ENCODE assay signal across 8 cellular contexts in the genomic region with DNA sequence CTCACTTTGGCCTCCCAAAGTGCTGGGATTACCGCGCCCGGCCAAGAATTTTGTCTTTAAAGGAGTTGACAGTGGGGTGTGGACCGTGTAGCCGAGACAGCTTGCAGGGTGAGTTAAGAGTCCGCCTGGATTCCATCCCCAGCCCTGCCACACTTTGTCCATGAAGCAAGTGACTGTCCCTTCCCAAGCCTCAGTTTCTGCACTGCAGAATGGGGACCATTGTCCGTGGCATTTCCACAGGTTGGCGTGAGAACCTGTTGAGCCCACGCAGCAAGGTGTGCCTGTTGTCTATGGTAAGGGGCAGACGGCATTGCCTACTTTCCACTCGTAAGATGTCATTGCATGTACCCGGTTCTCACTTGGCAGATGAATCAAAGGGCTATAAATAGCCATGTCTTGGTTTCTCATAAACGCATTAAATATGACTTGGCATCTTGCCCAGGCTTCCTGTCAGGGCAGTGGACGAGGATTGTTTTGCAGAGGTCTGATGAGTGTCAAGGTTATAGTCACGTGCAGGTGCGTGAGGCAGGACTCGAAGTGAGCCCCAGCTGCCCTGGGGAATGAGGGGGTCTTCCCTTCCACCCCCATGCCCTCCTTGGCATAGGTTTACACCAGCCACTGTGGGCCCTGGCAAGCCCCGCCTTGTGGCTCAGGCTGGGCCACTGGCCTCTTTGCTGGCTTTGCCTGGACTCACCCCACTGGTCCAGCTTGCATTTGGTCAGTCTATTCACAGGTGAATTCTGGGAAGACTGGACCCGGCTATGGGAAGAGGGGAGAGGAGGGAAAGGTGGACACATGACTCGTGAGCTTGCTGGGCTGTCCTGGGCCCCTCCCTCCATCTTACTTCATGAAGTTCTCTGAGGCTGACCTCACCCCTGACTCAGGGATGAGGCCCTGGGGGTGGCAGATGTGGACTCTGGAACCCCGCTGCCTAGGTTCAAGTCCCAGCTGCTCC. TPM values are rescaled to one million over a fixed set of nuclear protein-coding genes. Genes with fewer than 3 reads are reported as not detected.
DNase-seq lines count a peak whose midpoint lies in the region; ATAC-seq, FAIRE-seq and TF ChIP-seq lines count a peak whose summit lies in the region.

No MANE protein-coding gene starts in this region.

- CTCF ChIA-PET in activated CD8-positive, alpha-beta T cell treated with anti-CD3 and anti-CD28 coated beads for 36 hours (lab: Charles Lee): interaction anchor here (0.7 to 2.8 kb wide), 3 partner anchors 28 to 72 kb away, joined by 3 to 9 read pairs (median 3); no protein-coding TSS in a partner anchor

- no peak overlapping the region for H2BK12ac ChIP-seq in trophoblast cell (ENCODE audit: low read length)

- H3K36me3 ChIP-seq in endodermal cell (ENCODE audit: control insufficient read depth, insufficient read depth, low read length) (no peaks in the 10 kb centered on the region), trophoblast cell (ENCODE audit: control insufficient read depth in 1 of 2, insufficient read depth in 2 of 2, low read length in 2 of 2) (no peaks in the 10 kb centered on the region), upper lobe of right lung (no peaks in the 10 kb centered on the region)

- no peak overlapping the region for H3K14ac ChIP-seq in trophoblast cell (ENCODE audit: low read length)

- peak overlapping the region; percentile 47 for H3K4me3 Mint-ChIP-seq in activated CD8-positive, alpha-beta T cell treated with anti-CD3 and anti-CD28 coated beads for 36 hours
- no peak overlapping the region for H3K4me3 Mint-ChIP-seq in endodermal cell
- no peak overlapping the region for H3K4me3 Mint-ChIP-seq in nephron progenitor cell

- no peak overlapping the region for H4K12ac ChIP-seq in trophoblast cell (ENCODE audit: low read depth, low read length)

- H3K79me2 ChIP-seq in trophoblast cell (ENCODE audit: control insufficient read depth, insufficient read depth, low read length, poor library complexity): no peaks in the 10 kb centered on the region

- peak; percentile 68 for ATAC-seq in HG03108 (IDR thresholded peaks at IDR 0.05; ENCODE audit: unreplicated experiment)
- peak; percentile 61 for ATAC-seq in activated CD8-positive, alpha-beta T cell treated with anti-CD3 and anti-CD28 coated beads for 36 hours
- ATAC-seq in upper lobe of right lung: peak; percentile 66

- FAIRE-seq in GM12891 (lab: Jason Lieb, UNC): peak; percentile 97

- H4K8ac ChIP-seq in trophoblast cell (ENCODE audit: low read depth, low read length): no peak overlapping the region

- no peak overlapping the region for H2AFZ ChIP-seq in trophoblast cell (ENCODE audit: insufficient read depth, low read length, poor library complexity)

- H2BK120ac ChIP-seq in trophoblast cell (ENCODE audit: insufficient read depth, low read length, poor library complexity): no peak overlapping the region

- no peaks in the 10 kb centered on the region for H3K27me3 ChIP-seq in endodermal cell (ENCODE audit: control insufficient read depth, insufficient read depth, low read length, poor library complexity, severe bottlenecking)
- no peaks in the 10 kb centered on the region for H3K27me3 ChIP-seq in trophoblast cell (ENCODE audit: insufficient read depth, low read length)
- H3K27me3 ChIP-seq in upper lobe of right lung: no peaks in the 10 kb centered on the region

- WGBS in endodermal cell (ENCODE audit: insufficient coverage in 1 of 2, insufficient read length in 1 of 2), 2 experiments: 85 to 88% methylated on average over 15 to 21 of the region's 21 CpGs
- WGBS in trophoblast cell (ENCODE audit: extremely low coverage, insufficient coverage, insufficient read length): no CpG with 5 or more reads among the region's 21 CpGs

- no peak overlapping the region for H2BK5ac ChIP-seq in trophoblast cell (ENCODE audit: low read depth, low read length, poor library complexity)

- no peak for TF ChIP-seq CTCF in activated CD8-positive, alpha-beta T cell treated with anti-CD3 and anti-CD28 coated beads for 36 hours (IDR thresholded peaks at IDR 0.05)
- TF ChIP-seq CTCF in endodermal cell (conservative IDR thresholded peaks at IDR 0.05): no peak
- TF ChIP-seq CTCF in upper lobe of right lung (IDR thresholded peaks at IDR 0.05): no peak
- no peak for TF ChIP-seq CTCF in nephron progenitor cell (IDR thresholded peaks at IDR 0.05)

- no peak overlapping the region for H3K27ac ChIP-seq in endodermal cell (ENCODE audit: low read depth, low read length)
- H3K27ac ChIP-seq in trophoblast cell (ENCODE audit: low read depth, low read length): no peak overlapping the region
- H3K27ac ChIP-seq in upper lobe of right lung: peak overlapping the region; percentile 82

- H3K4me1 ChIP-seq in endodermal cell (ENCODE audit: control insufficient read depth, insufficient read depth, low read length) (no peaks in the 10 kb centered on the region), trophoblast cell (ENCODE audit: control insufficient read depth in 1 of 2, insufficient read depth in 2 of 2, low read length in 2 of 2) (no peaks in the 10 kb centered on the region), upper lobe of right lung (peaks cover 34% of the 10 kb centered on the region)

- H3K4me1 Mint-ChIP-seq in activated CD8-positive, alpha-beta T cell treated with anti-CD3 and anti-CD28 coated beads for 36 hours (ENCODE audit: low read depth): peaks cover 56% of the 10 kb centered on the region
- no peaks in the 10 kb centered on the region for H3K4me1 Mint-ChIP-seq in endodermal cell
- H3K4me1 Mint-ChIP-seq in nephron progenitor cell: no peaks in the 10 kb centered on the region

- H4K91ac ChIP-seq in trophoblast cell (ENCODE audit: low read depth, low read length): no peak overlapping the region

- no peaks in the 10 kb centered on the region for H3K36me3 Mint-ChIP-seq in activated CD8-positive, alpha-beta T cell treated with anti-CD3 and anti-CD28 coated beads for 36 hours (ENCODE audit: low read depth)
- H3K36me3 Mint-ChIP-seq in endodermal cell (ENCODE audit: low read depth): no peaks in the 10 kb centered on the region
- no peaks in the 10 kb centered on the region for H3K36me3 Mint-ChIP-seq in nephron progenitor cell (ENCODE audit: low read depth)

- intact Hi-C loops in activated CD8-positive, alpha-beta T cell treated with anti-CD3 and anti-CD28 coated beads for 36 hours (cut with micrococcal nuclease): loop anchor here (5.0 kb wide), 1 partner anchor 72 kb away; the partner anchor contains the start of gene FXYD7
- intact Hi-C loops in upper lobe of right lung (cut with DNase I): no loop called here

- no peak for TF ChIP-seq POLR2A in GM12891 (IDR thresholded peaks at IDR 0.05; ENCODE audit: low read depth, low read length)

- POLR2A ChIA-PET in activated CD8-positive, alpha-beta T cell treated with anti-CD3 and anti-CD28 coated beads for 36 hours (lab: Charles Lee): interaction anchor here (0.5 to 1.1 kb wide), 9 partner anchors 8 to 337 kb away, joined by 3 to 7 read pairs (median 3); partner anchors contain the start of gene FXYD5

- H3K18ac ChIP-seq in trophoblast cell (ENCODE audit: low read length): no peak overlapping the region

- no peak overlapping the region for H3K4ac ChIP-seq in trophoblast cell (ENCODE audit: low read depth, low read length)

- H3K4me3 ChIP-seq in endodermal cell (ENCODE audit: low read length) (no peak overlapping the region), trophoblast cell (ENCODE audit: low read depth, low read length) (no peak overlapping the region), upper lobe of right lung (no peak overlapping the region)

- H3K9me3 Mint-ChIP-seq in activated CD8-positive, alpha-beta T cell treated with anti-CD3 and anti-CD28 coated beads for 36 hours: peaks cover 7% of the 10 kb centered on the region
- H3K9me3 Mint-ChIP-seq in endodermal cell: peaks cover 15% of the 10 kb centered on the region
- peaks cover 22% of the 10 kb centered on the region for H3K9me3 Mint-ChIP-seq in nephron progenitor cell

- DNase-seq in GM12891 (ENCODE audit: insufficient read length, low spot score) (no peak), NCI-H524 (lab: John Stamatoyannopoulos, UW) (peak; percentile 52 to 78), endodermal cell (peak; percentile 11), trophoblast cell (peak; percentile 33 to 59), upper lobe of right lung (peak; percentile 72), nephron progenitor cell (no peak)
- peak; percentile 93 for DNase-seq in activated CD8-positive, alpha-beta T cell treated with anti-CD3 and anti-CD28 coated beads for 36 hours

- no peaks in the 10 kb centered on the region for H3K79me1 ChIP-seq in trophoblast cell (ENCODE audit: low read length)

- no peak overlapping the region for H3K23ac ChIP-seq in trophoblast cell (ENCODE audit: low read length)

- H3K9me3 ChIP-seq in endodermal cell (ENCODE audit: control insufficient read depth, low read length): peaks cover 1% of the 10 kb centered on the region
- H3K9me3 ChIP-seq in trophoblast cell (ENCODE audit: insufficient read depth, low read depth, low read length): no peaks in the 10 kb centered on the region
- H3K9me3 ChIP-seq in upper lobe of right lung: no peaks in the 10 kb centered on the region

- H3K9ac ChIP-seq in endodermal cell (ENCODE audit: extremely low read depth, low read length, poor library complexity, severe bottlenecking) (no peak overlapping the region), trophoblast cell (ENCODE audit: low read length) (no peak overlapping the region)

- peak overlapping the region; percentile 98 for H3K27ac Mint-ChIP-seq in activated CD8-positive, alpha-beta T cell treated with anti-CD3 and anti-CD28 coated beads for 36 hours
- H3K27ac Mint-ChIP-seq in endodermal cell: no peak overlapping the region
- H3K27ac Mint-ChIP-seq in nephron progenitor cell: no peak overlapping the region

- no peaks in the 10 kb centered on the region for H3K27me3 Mint-ChIP-seq in activated CD8-positive, alpha-beta T cell treated with anti-CD3 and anti-CD28 coated beads for 36 hours
- peaks cover 4% of the 10 kb centered on the region for H3K27me3 Mint-ChIP-seq in endodermal cell (ENCODE audit: insufficient read depth)
- H3K27me3 Mint-ChIP-seq in nephron progenitor cell (ENCODE audit: low read depth, poor library complexity): peaks cover 6% of the 10 kb centered on the region

- H2AK5ac ChIP-seq in trophoblast cell (ENCODE audit: low read length): no peak overlapping the region

- no peak overlapping the region for H3K4me2 ChIP-seq in trophoblast cell (ENCODE audit: low read length)

RNA-seq across cellular contexts. Expression of gene FAM187B, which starts 14.6 kb away (rescaled TPM):
- polyA plus RNA-seq in GM12891 (2012; ENCODE audit: low read depth, missing spikeins): not detected
- total RNA-seq in activated CD8-positive, alpha-beta T cell treated with anti-CD3 and anti-CD28 coated beads for 36 hours: not detected
- total RNA-seq in endodermal cell (not detected), upper lobe of right lung (not detected)
- not detected for polyA plus RNA-seq in endodermal cell (2013, experiment 1 of 2)
- polyA plus RNA-seq in endodermal cell (2013, experiment 2 of 2): not detected
- not detected in 2 replicates for polyA plus RNA-seq in trophoblast cell (2013)

RNA-seq across cellular contexts. Expression of gene LSR, which starts 34.8 kb away (rescaled TPM):
- 17.5 TPM for polyA plus RNA-seq in GM12891 (2012; ENCODE audit: low read depth, missing spikeins)
- 10 to 100 TPM; 20.0 to 20.6 TPM for total RNA-seq in activated CD8-positive, alpha-beta T cell treated with anti-CD3 and anti-CD28 coated beads for 36 hours
- total RNA-seq in endodermal cell: 100 to 1,000 TPM; 112 to 170 TPM
- 51.6 TPM for polyA plus RNA-seq in endodermal cell (2013, experiment 1 of 2)
- 36.3 TPM for polyA plus RNA-seq in endodermal cell (2013, experiment 2 of 2)
- 71.4 and 74.4 TPM in 2 replicates for polyA plus RNA-seq in trophoblast cell (2013)
- 79.1 TPM for total RNA-seq in upper lobe of right lung

RNA-seq across cellular contexts. Expression of gene USF2, which starts 54.8 kb away (rescaled TPM):
- 109 TPM for polyA plus RNA-seq in GM12891 (2012; ENCODE audit: low read depth, missing spikeins)
- 100 to 1,000 TPM; 111 to 115 TPM for total RNA-seq in activated CD8-positive, alpha-beta T cell treated with anti-CD3 and anti-CD28 coated beads for 36 hours
- total RNA-seq in endodermal cell (100 to 1,000 TPM; 111 to 121 TPM), upper lobe of right lung (152 TPM)
- 120 TPM for polyA plus RNA-seq in endodermal cell (2013, experiment 1 of 2)
- 121 TPM for polyA plus RNA-seq in endodermal cell (2013, experiment 2 of 2)
- 75.6 and 76.3 TPM in 2 replicates for polyA plus RNA-seq in trophoblast cell (2013)

RNA-seq across cellular contexts. Expression of gene FXYD5, which starts 59.4 kb away (rescaled TPM):
- polyA plus RNA-seq in GM12891 (2012; ENCODE audit: low read depth, missing spikeins): 86.7 TPM
- total RNA-seq in activated CD8-positive, alpha-beta T cell treated with anti-CD3 and anti-CD28 coated beads for 36 hours: 100 to 1,000 TPM; 225 to 241 TPM
- total RNA-seq in endodermal cell: 10 to 100 TPM; 24.0 to 29.6 TPM
- polyA plus RNA-seq in endodermal cell (2013, experiment 1 of 2): 36.6 TPM
- 27.4 TPM for polyA plus RNA-seq in endodermal cell (2013, experiment 2 of 2)
- polyA plus RNA-seq in trophoblast cell (2013): 205 and 212 TPM in 2 replicates
- 124 TPM for total RNA-seq in upper lobe of right lung

Comparison
In these comparisons a context has a peak if more than half of its experiments do, and no peak if none do; other contexts are left out.
1. DNase-seq: peak in NCI-H524 (2 of 2), activated CD8-positive, alpha-beta T cell treated with anti-CD3 and anti-CD28 coated beads for 36 hours (single experiment), endodermal cell (single experiment), trophoblast cell (2 of 2) and upper lobe of right lung (single experiment); none in GM12891 (single experiment) and nephron progenitor cell (single experiment).
2. Peak in every context shown above with its lines, with median percentiles within 50 percentile points of each other: ATAC-seq.